ENCODE assay signal across 1 cellular context in genomic region chrX:70196961-70197805, GRCh38.
TF ChIP-seq lines count a peak whose summit lies in the region.

No MANE protein-coding gene starts in this region.

TF ChIP-seq in H1, 55 proteins besides CTCF, POLR2A, EP300 and RAD21:
- no peak for TF ChIP-seq SIX5 (IDR thresholded peaks at IDR 0.05; ENCODE audit: low read depth, low read length)
- TF ChIP-seq TBP (IDR thresholded peaks at IDR 0.05; ENCODE audit: low read depth, low read length), result no peak
- TF ChIP-seq, protein P1, sequence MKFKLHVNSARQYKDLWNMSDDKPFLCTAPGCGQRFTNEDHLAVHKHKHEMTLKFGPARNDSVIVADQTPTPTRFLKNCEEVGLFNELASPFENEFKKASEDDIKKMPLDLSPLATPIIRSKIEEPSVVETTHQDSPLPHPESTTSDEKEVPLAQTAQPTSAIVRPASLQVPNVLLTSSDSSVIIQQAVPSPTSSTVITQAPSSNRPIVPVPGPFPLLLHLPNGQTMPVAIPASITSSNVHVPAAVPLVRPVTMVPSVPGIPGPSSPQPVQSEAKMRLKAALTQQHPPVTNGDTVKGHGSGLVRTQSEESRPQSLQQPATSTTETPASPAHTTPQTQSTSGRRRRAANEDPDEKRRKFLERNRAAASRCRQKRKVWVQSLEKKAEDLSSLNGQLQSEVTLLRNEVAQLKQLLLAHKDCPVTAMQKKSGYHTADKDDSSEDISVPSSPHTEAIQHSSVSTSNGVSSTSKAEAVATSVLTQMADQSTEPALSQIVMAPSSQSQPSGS (IDR thresholded peaks at IDR 0.05; ENCODE audit: low read length), result no peak
- TF ChIP-seq CHD1 (IDR thresholded peaks at IDR 0.05; ENCODE audit: low read depth, low read length), result no peak
- no peak for TF ChIP-seq JUND (IDR thresholded peaks at IDR 0.05; ENCODE audit: low read length)
- TF ChIP-seq SP4 (IDR thresholded peaks at IDR 0.05; ENCODE audit: low read length), result no peak
